1 cellular context compared by ENCODE assay signal in genomic region chr11:33691051-33691864, GRCh38.
TF ChIP-seq lines count a peak whose summit lies in the region.

No MANE protein-coding gene starts in this region.

TF ChIP-seq in IMR-90, 13 proteins besides CTCF, POLR2A, EP300 and RAD21:
- TF ChIP-seq ELK1 (IDR thresholded peaks at IDR 0.05; ENCODE audit: borderline replicate concordance, low read depth, low read length) (no peak), CHD1 (IDR thresholded peaks at IDR 0.05; ENCODE audit: low read depth, low read length) (0 out of 2 replicates have a peak, but pooled peaks have one; percentile 13), MAFK (IDR thresholded peaks at IDR 0.05; ENCODE audit: low read depth, low read length) (no peak), MXI1 (IDR thresholded peaks at IDR 0.05; ENCODE audit: borderline replicate concordance, low read depth, low read length) (no peak), CEBPB (IDR thresholded peaks at IDR 0.05; ENCODE audit: low read depth, low read length) (no peak)
